Comparison of ENCODE assay signal across 1 cellular context in the genomic region with DNA sequence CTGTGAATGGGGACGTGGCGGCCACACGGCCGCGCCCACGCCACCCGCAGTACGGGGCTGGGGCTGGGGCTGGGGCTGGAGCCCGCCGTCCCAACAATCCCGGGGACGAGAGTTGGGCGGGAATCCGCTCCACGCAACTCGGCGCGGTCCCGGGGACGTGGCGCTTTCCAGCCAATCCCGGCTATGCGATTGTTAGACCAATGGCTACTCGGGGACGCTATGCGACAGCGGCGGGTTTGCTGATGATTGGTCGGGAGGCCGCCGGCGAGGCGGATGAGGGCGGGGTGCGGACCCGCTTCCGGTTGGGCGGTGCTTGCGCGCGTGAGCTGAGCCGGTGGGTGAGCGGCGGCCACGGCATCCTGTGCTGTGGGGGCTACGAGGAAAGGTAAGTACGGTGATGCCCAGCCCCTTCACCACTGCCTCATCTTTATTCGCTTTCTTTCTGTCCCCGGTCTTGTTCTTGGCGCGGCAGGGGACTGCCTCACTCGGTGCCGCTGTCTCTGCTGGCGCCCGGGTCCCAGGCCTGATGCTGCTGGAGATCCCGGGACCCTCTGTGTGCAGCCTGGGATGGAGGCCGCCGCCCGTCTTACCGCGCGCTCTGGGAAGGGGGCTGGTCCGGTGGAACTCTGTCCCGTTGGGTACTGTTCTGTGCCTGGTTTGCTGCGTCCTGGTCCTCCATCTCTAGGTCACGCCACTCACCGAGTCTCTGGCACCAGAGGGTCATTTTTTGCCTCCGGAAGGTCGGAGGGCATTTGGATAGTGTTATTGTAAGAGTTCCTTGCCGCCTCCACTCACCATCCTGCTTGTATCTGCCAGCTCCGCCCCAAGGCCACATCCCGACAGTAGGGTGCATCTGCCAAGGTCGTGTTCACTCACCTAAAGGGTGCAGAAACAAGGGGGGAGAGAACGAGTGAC.
TF ChIP-seq lines count a peak whose summit lies in the region.

A gene (plus strand): TSS at position 312 of the 915 bp plus-strand sequence. CDS start 9,225 bp downstream, outside the sequence.

TF ChIP-seq in HepG2, 621 proteins besides CTCF, POLR2A, EP300 and RAD21 (continued from another document and continues in another):
- TF ChIP-seq ZNF264 (CRISPR knock-in tag; IDR thresholded peaks at IDR 0.05) (no peak; the same call in 1 of the 2 replicates), ZNF451 (CRISPR knock-in tag; IDR thresholded peaks at IDR 0.05) (0 out of 2 replicates have a peak, but pooled peaks have one; percentile 56), ZNF615 (CRISPR knock-in tag; IDR thresholded peaks at IDR 0.05; ENCODE audit: borderline replicate concordance) (0 out of 2 replicates have a peak, but pooled peaks have one; percentile 49), MLLT10 (CRISPR knock-in tag; IDR thresholded peaks at IDR 0.05) (no peak), TP53 (CRISPR knock-in tag; conservative IDR thresholded peaks at IDR 0.05) (no peak), DNMT3B (CRISPR knock-in tag; conservative IDR thresholded peaks at IDR 0.05) (no peak), ZNF121 (CRISPR knock-in tag; IDR thresholded peaks at IDR 0.05) (no peak; the same call in none of the 2 replicates), ZNF343 (CRISPR knock-in tag; IDR thresholded peaks at IDR 0.05) (no peak), POLR2AphosphoS5 (IDR thresholded peaks at IDR 0.05; ENCODE audit: low read depth, low read length) (peak; percentile 90), SRSF9 (IDR thresholded peaks at IDR 0.05; ENCODE audit: borderline replicate concordance, insufficient read depth, low read depth, low read length, poor library complexity, severe bottlenecking) (no peak), JUND (CRISPR knock-in tag; IDR thresholded peaks at IDR 0.05) (no peak), HOXA9 (CRISPR knock-in tag; IDR thresholded peaks at IDR 0.05; ENCODE audit: borderline replicate concordance) (peak; percentile 18; the same call in 1 of the 2 replicates), ZNF138 (CRISPR knock-in tag; IDR thresholded peaks at IDR 0.05; ENCODE audit: low read depth) (no peak), RFX5 (IDR thresholded peaks at IDR 0.05; ENCODE audit: low read depth, low read length) (peak; percentile 85), NR3C1 (CRISPR knock-in tag; IDR thresholded peaks at IDR 0.05) (no peak), ZKSCAN8 (CRISPR knock-in tag; IDR thresholded peaks at IDR 0.05; ENCODE audit: borderline replicate concordance) (no peak), NR1H2 (CRISPR knock-in tag; IDR thresholded peaks at IDR 0.05; ENCODE audit: borderline replicate concordance, low read depth) (no peak), ZNF598 (CRISPR knock-in tag; IDR thresholded peaks at IDR 0.05; ENCODE audit: borderline replicate concordance) (no peak), ZBTB20 (CRISPR knock-in tag; IDR thresholded peaks at IDR 0.05; ENCODE audit: borderline replicate concordance, low read depth) (peak; percentile 39; the same call in 1 of the 2 replicates), MIER2 (CRISPR knock-in tag; IDR thresholded peaks at IDR 0.05) (peak; percentile 38; the same call in 1 of the 2 replicates), ZNF136 (CRISPR knock-in tag; IDR thresholded peaks at IDR 0.05; ENCODE audit: low read depth) (no peak), ZNF10 (CRISPR knock-in tag; IDR thresholded peaks at IDR 0.05; ENCODE audit: borderline replicate concordance, low read depth) (no peak), TEAD3 (CRISPR knock-in tag; optimal IDR thresholded peaks at IDR 0.05; ENCODE audit: borderline replicate concordance) (peak; percentile 47), FOXA1 (IDR thresholded peaks at IDR 0.05) (no peak), FOXA1 (CRISPR knock-in tag; IDR thresholded peaks at IDR 0.05) (no peak), ZNF17 (CRISPR knock-in tag; IDR thresholded peaks at IDR 0.05) (peak; percentile 63; the same call in 1 of the 2 replicates), HOXA7 (CRISPR knock-in tag; IDR thresholded peaks at IDR 0.05) (no peak), TAF15 (IDR thresholded peaks at IDR 0.05; ENCODE audit: low read depth, low read length, poor library complexity, severe bottlenecking) (no peak), TOE1 (CRISPR knock-in tag; IDR thresholded peaks at IDR 0.05) (peak; percentile 86; the same call in 1 of the 2 replicates), DMAP1 (CRISPR knock-in tag; IDR thresholded peaks at IDR 0.05) (peak; percentile 96), PCBP2 (optimal IDR thresholded peaks at IDR 0.05; ENCODE audit: low read depth, low read length, poor library complexity, severe bottlenecking) (no peak), HIVEP1 (CRISPR knock-in tag; IDR thresholded peaks at IDR 0.05) (no peak), JUN (CRISPR knock-in tag; IDR thresholded peaks at IDR 0.05) (no peak), NCOA2 (CRISPR knock-in tag; IDR thresholded peaks at IDR 0.05) (no peak), THAP11 (CRISPR knock-in tag; IDR thresholded peaks at IDR 0.05) (peak; percentile 83), MZF1 (CRISPR knock-in tag; IDR thresholded peaks at IDR 0.05; ENCODE audit: borderline replicate concordance) (peak; percentile 33; the same call in 1 of the 2 replicates), DR1 (CRISPR knock-in tag; IDR thresholded peaks at IDR 0.05) (0 out of 2 replicates have a peak, but pooled peaks have one; percentile 45), HNF4G (IDR thresholded peaks at IDR 0.05; ENCODE audit: borderline replicate concordance, low read depth, low read length) (no peak), HNF4G (CRISPR knock-in tag; IDR thresholded peaks at IDR 0.05; ENCODE audit: borderline replicate concordance, low read depth) (no peak), MAFG (CRISPR knock-in tag; IDR thresholded peaks at IDR 0.05) (no peak), ZNF83 (CRISPR knock-in tag; IDR thresholded peaks at IDR 0.05; ENCODE audit: borderline replicate concordance) (no peak), NFYB (CRISPR knock-in tag; IDR thresholded peaks at IDR 0.05) (peak; percentile 97), ZSCAN20 (CRISPR knock-in tag; IDR thresholded peaks at IDR 0.05; ENCODE audit: borderline replicate concordance) (no peak), ZFP62 (CRISPR knock-in tag; IDR thresholded peaks at IDR 0.05) (no peak), ZSCAN30 (CRISPR knock-in tag; IDR thresholded peaks at IDR 0.05) (no peak), FOSL2 (CRISPR knock-in tag; IDR thresholded peaks at IDR 0.05) (0 out of 2 replicates have a peak, but pooled peaks have one; percentile 20), MAFK (conservative IDR thresholded peaks at IDR 0.05 in 1 of 2, IDR thresholded peaks at IDR 0.05 in 1 of 2; ENCODE audit: low read length in 2 of 2) (no peak)
- TF ChIP-seq, protein P1, sequence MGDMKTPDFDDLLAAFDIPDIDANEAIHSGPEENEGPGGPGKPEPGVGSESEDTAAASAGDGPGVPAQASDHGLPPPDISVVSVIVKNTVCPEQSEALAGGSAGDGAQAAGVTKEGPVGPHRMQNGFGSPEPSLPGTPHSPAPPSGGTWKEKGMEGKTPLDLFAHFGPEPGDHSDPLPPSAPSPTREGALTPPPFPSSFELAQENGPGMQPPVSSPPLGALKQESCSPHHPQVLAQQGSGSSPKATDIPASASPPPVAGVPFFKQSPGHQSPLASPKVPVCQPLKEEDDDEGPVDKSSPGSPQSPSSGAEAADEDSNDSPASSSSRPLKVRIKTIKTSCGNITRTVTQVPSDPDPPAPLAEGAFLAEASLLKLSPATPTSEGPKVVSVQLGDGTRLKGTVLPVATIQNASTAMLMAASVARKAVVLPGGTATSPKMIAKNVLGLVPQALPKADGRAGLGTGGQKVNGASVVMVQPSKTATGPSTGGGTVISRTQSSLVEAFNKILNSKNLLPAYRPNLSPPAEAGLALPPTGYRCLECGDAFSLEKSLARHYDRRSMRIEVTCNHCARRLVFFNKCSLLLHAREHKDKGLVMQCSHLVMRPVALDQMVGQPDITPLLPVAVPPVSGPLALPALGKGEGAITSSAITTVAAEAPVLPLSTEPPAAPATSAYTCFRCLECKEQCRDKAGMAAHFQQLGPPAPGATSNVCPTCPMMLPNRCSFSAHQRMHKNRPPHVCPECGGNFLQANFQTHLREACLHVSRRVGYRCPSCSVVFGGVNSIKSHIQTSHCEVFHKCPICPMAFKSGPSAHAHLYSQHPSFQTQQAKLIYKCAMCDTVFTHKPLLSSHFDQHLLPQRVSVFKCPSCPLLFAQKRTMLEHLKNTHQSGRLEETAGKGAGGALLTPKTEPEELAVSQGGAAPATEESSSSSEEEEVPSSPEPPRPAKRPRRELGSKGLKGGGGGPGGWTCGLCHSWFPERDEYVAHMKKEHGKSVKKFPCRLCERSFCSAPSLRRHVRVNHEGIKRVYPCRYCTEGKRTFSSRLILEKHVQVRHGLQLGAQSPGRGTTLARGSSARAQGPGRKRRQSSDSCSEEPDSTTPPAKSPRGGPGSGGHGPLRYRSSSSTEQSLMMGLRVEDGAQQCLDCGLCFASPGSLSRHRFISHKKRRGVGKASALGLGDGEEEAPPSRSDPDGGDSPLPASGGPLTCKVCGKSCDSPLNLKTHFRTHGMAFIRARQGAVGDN (CRISPR knock-in tag; IDR thresholded peaks at IDR 0.05) = peak; percentile 90
- TF ChIP-seq, protein P2, sequence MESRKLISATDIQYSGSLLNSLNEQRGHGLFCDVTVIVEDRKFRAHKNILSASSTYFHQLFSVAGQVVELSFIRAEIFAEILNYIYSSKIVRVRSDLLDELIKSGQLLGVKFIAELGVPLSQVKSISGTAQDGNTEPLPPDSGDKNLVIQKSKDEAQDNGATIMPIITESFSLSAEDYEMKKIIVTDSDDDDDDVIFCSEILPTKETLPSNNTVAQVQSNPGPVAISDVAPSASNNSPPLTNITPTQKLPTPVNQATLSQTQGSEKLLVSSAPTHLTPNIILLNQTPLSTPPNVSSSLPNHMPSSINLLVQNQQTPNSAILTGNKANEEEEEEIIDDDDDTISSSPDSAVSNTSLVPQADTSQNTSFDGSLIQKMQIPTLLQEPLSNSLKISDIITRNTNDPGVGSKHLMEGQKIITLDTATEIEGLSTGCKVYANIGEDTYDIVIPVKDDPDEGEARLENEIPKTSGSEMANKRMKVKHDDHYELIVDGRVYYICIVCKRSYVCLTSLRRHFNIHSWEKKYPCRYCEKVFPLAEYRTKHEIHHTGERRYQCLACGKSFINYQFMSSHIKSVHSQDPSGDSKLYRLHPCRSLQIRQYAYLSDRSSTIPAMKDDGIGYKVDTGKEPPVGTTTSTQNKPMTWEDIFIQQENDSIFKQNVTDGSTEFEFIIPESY (CRISPR knock-in tag; IDR thresholded peaks at IDR 0.05) = no peak
- TF ChIP-seq, protein P3, sequence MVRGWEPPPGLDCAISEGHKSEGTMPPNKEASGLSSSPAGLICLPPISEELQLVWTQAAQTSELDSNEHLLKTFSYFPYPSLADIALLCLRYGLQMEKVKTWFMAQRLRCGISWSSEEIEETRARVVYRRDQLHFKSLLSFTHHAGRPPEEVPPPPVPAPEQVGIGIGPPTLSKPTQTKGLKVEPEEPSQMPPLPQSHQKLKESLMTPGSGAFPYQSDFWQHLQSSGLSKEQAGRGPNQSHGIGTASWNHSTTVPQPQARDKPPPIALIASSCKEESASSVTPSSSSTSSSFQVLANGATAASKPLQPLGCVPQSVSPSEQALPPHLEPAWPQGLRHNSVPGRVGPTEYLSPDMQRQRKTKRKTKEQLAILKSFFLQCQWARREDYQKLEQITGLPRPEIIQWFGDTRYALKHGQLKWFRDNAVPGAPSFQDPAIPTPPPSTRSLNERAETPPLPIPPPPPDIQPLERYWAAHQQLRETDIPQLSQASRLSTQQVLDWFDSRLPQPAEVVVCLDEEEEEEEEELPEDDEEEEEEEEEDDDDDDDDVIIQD (CRISPR knock-in tag; IDR thresholded peaks at IDR 0.05; ENCODE audit: low read depth) = 0 out of 2 replicates have a peak, but pooled peaks have one; percentile 14
- TF ChIP-seq, protein P4, sequence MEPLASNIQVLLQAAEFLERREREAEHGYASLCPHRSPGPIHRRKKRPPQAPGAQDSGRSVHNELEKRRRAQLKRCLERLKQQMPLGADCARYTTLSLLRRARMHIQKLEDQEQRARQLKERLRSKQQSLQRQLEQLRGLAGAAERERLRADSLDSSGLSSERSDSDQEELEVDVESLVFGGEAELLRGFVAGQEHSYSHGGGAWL (CRISPR knock-in tag; IDR thresholded peaks at IDR 0.05) = peak; percentile 73; the same call in 1 of the 2 replicates
- TF ChIP-seq, protein P5, sequence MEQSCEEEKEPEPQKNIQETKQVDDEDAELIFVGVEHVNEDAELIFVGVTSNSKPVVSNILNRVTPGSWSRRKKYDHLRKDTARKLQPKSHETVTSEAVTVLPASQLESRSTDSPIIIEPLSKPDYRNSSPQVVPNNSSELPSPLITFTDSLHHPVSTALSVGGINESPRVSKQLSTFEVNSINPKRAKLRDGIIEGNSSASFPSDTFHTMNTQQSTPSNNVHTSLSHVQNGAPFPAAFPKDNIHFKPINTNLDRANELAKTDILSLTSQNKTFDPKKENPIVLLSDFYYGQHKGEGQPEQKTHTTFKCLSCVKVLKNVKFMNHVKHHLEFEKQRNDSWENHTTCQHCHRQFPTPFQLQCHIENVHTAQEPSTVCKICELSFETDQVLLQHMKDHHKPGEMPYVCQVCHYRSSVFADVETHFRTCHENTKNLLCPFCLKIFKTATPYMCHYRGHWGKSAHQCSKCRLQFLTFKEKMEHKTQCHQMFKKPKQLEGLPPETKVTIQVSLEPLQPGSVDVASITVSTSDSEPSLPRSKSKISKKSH (CRISPR knock-in tag; IDR thresholded peaks at IDR 0.05; ENCODE audit: borderline replicate concordance) = no peak; the same call in 1 of the 2 replicates
- TF ChIP-seq, protein P6, sequence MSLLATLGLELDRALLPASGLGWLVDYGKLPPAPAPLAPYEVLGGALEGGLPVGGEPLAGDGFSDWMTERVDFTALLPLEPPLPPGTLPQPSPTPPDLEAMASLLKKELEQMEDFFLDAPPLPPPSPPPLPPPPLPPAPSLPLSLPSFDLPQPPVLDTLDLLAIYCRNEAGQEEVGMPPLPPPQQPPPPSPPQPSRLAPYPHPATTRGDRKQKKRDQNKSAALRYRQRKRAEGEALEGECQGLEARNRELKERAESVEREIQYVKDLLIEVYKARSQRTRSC (CRISPR knock-in tag; IDR thresholded peaks at IDR 0.05; ENCODE audit: low read depth) = no peak
